Comparison of ENCODE assay signal across 8 cellular contexts in the genomic region with DNA sequence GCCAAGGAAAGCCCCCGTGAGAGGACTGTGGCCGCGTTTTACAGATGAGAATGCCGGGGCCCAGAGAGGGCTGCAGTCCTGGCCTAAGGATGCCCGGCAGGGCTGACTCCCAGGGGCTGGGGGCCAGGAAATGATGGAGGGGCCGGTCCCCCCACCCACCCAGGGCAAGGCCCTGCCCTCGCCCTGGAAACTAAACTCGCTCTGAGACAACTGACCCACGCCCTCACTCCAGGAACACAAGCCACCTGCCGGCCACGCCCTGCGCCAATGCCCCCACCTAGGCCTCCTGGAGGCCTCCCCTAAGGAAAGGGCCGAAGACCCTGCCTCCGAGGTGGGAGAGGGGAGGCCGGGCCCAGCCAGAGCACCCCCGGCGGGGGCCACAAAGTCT. TPM values are rescaled to one million over a fixed set of nuclear protein-coding genes. Genes with fewer than 3 reads are reported as not detected.
A peak's percentile ranks its signal among the peaks of the same experiment; 100 is the strongest.
DNase-seq lines count a peak whose midpoint lies in the region; ATAC-seq, FAIRE-seq and TF ChIP-seq lines count a peak whose summit lies in the region.

No MANE protein-coding gene starts in this region.

- peaks cover 5% of the 10 kb centered on the region for H3K36me3 Mint-ChIP-seq in astrocyte (ENCODE audit: low read depth, unreplicated experiment)

- H4K20me1 ChIP-seq in astrocyte (ENCODE audit: insufficient read depth, low read length) = peaks cover 97% of the 10 kb centered on the region

- H3K4me3 ChIP-seq in astrocyte (ENCODE audit: insufficient read depth, low read depth, low read length) (no peak overlapping the region), liver (ENCODE audit: low read depth in 1 of 3, low read length in 3 of 3) (peak overlapping the region in 1 of 3 donors; percentile 8), subcutaneous abdominal adipose tissue (ENCODE audit: low read depth in 1 of 5, low read length in 5 of 5) (peak overlapping the region in 3 of 5 donors; percentile 26 to 45 (median 40))

- no peak overlapping the region for H3K27ac Mint-ChIP-seq in astrocyte (ENCODE audit: unreplicated experiment)

- peaks cover 44% of the 10 kb centered on the region for H3K4me1 ChIP-seq in astrocyte (ENCODE audit: insufficient read depth, low read length)
- peaks cover 42 to 70% (median 54%) of the 10 kb centered on the region in 4 donors for H3K4me1 ChIP-seq in liver (ENCODE audit: control insufficient read depth in 4 of 4, insufficient read depth in 4 of 4, low read length in 3 of 4)
- peaks cover 17 to 80% (median 75%) of the 10 kb centered on the region in 5 donors for H3K4me1 ChIP-seq in subcutaneous abdominal adipose tissue (ENCODE audit: control insufficient read depth in 5 of 5, insufficient read depth in 5 of 5, low read length in 5 of 5)

- DNase-seq in astrocyte (ENCODE audit: low read depth) (no peak), superior temporal gyrus (ENCODE audit: extremely low spot score) (no peak), GF-D8 (lab: John Stamatoyannopoulos, UW) (no peak)

- H3K9me3 ChIP-seq in astrocyte (ENCODE audit: insufficient read depth, low read depth, low read length) (no peaks in the 10 kb centered on the region), liver (ENCODE audit: control insufficient read depth in 4 of 4, low read length in 3 of 4) (no peaks in the 10 kb centered on the region), subcutaneous abdominal adipose tissue (ENCODE audit: control insufficient read depth in 5 of 5, low read length in 5 of 5) (no peaks in the 10 kb centered on the region)

- ATAC-seq in HG03175 (IDR thresholded peaks at IDR 0.05; ENCODE audit: unreplicated experiment) = peak; percentile 7
- no peak for ATAC-seq in HG03196 (IDR thresholded peaks at IDR 0.05; ENCODE audit: unreplicated experiment)
- no peak for ATAC-seq in HG03342 (IDR thresholded peaks at IDR 0.05; ENCODE audit: unreplicated experiment)

- no peak overlapping the region for H3K4me3 Mint-ChIP-seq in astrocyte (ENCODE audit: unreplicated experiment)

- FAIRE-seq in astrocyte (lab: Jason Lieb, UNC) = no peak

- no peak overlapping the region for H2AFZ ChIP-seq in astrocyte (ENCODE audit: low read depth, low read length)

- H3K9me3 Mint-ChIP-seq in astrocyte (ENCODE audit: unreplicated experiment) = no peaks in the 10 kb centered on the region

- peak overlapping the region; percentile 78 for H3K4me2 ChIP-seq in astrocyte (ENCODE audit: low read length)

- H3K9ac ChIP-seq in astrocyte (ENCODE audit: low read length) = peak overlapping the region; percentile 80
- no peak overlapping the region for H3K9ac ChIP-seq in liver (ENCODE audit: low read depth in 1 of 2, low read length in 2 of 2)
- H3K9ac ChIP-seq in subcutaneous abdominal adipose tissue (ENCODE audit: low read length in 5 of 5) = peak overlapping the region in 4 of 5 donors; percentile 83 to 90 (median 88)

- WGBS in liver = 58% methylated on average over 17 of the region's 17 CpGs

- peaks cover 97% of the 10 kb centered on the region for H3K79me2 ChIP-seq in astrocyte (ENCODE audit: insufficient read depth, low read length)

- no peaks in the 10 kb centered on the region for H3K27me3 Mint-ChIP-seq in astrocyte (ENCODE audit: low read depth, unreplicated experiment)

- H3K27me3 ChIP-seq in astrocyte (ENCODE audit: insufficient read depth, low read length) = no peaks in the 10 kb centered on the region
- no peaks in the 10 kb centered on the region for H3K27me3 ChIP-seq in liver (ENCODE audit: control insufficient read depth in 4 of 4, insufficient read depth in 4 of 4, low read length in 3 of 4)
- no peaks in the 10 kb centered on the region for H3K27me3 ChIP-seq in subcutaneous abdominal adipose tissue (ENCODE audit: control insufficient read depth in 5 of 5, insufficient read depth in 4 of 5, low read length in 5 of 5)

- TF ChIP-seq RAD21 in liver (IDR thresholded peaks at IDR 0.05) = no peak

- peak overlapping the region; percentile 68 for H3K27ac ChIP-seq in astrocyte (ENCODE audit: low read depth, low read length)
- H3K27ac ChIP-seq in liver (ENCODE audit: low read depth in 1 of 2, low read length in 2 of 2) = peak overlapping the region; percentile 86 to 94
- peak overlapping the region; percentile 98 for H3K27ac ChIP-seq in subcutaneous abdominal adipose tissue (ENCODE audit: low read depth, low read length)

- TF ChIP-seq CTCF in astrocyte (IDR thresholded peaks at IDR 0.05; ENCODE audit: insufficient read depth, low read depth, low read length) = no peak
- no peak for TF ChIP-seq CTCF in liver (IDR thresholded peaks at IDR 0.05; ENCODE audit: low read depth, low read length, missing input control)

- no peaks in the 10 kb centered on the region for H3K36me3 ChIP-seq in astrocyte (ENCODE audit: insufficient read depth, low read length)
- peaks cover 0 to 11% (median 6%) of the 10 kb centered on the region in 4 donors for H3K36me3 ChIP-seq in liver (ENCODE audit: control insufficient read depth in 4 of 4, insufficient read depth in 3 of 4, low read depth in 1 of 4, low read length in 3 of 4)
- H3K36me3 ChIP-seq in subcutaneous abdominal adipose tissue (ENCODE audit: control insufficient read depth in 5 of 5, insufficient read depth in 5 of 5, low read length in 5 of 5) = peaks cover 0 to 21% (median 14%) of the 10 kb centered on the region in 5 donors

- H3K4me1 Mint-ChIP-seq in astrocyte (ENCODE audit: low read depth, unreplicated experiment) = peaks cover 9% of the 10 kb centered on the region

TF ChIP-seq in liver, 16 proteins besides CTCF, POLR2A, EP300 and RAD21:
- no peak for TF ChIP-seq GABPA (IDR thresholded peaks at IDR 0.05 in 1 of 2, conservative IDR thresholded peaks at IDR 0.05 in 1 of 2)
- no peak for TF ChIP-seq ATF3 (IDR thresholded peaks at IDR 0.05)
- TF ChIP-seq FOXA2 (IDR thresholded peaks at IDR 0.05) = no peak
- no peak for TF ChIP-seq RXRA (IDR thresholded peaks at IDR 0.05)
- no peak for TF ChIP-seq ZBTB33 (IDR thresholded peaks at IDR 0.05)
- TF ChIP-seq JUND (IDR thresholded peaks at IDR 0.05) = no peak
- TF ChIP-seq NR2F2 (IDR thresholded peaks at IDR 0.05) = no peak
- TF ChIP-seq MAX (IDR thresholded peaks at IDR 0.05) = no peak
- TF ChIP-seq TAF1 (conservative IDR thresholded peaks at IDR 0.05) = no peak
- no peak for TF ChIP-seq FOXA1 (IDR thresholded peaks at IDR 0.05)
- no peak for TF ChIP-seq HNF4G (IDR thresholded peaks at IDR 0.05)
- no peak for TF ChIP-seq EGR1 (IDR thresholded peaks at IDR 0.05; ENCODE audit: low read depth in 2 of 2)
- TF ChIP-seq HNF4A (conservative IDR thresholded peaks at IDR 0.05) = no peak
- no peak for TF ChIP-seq REST (IDR thresholded peaks at IDR 0.05)
- no peak for TF ChIP-seq SP1 (IDR thresholded peaks at IDR 0.05)
- no peak for TF ChIP-seq YY1 (IDR thresholded peaks at IDR 0.05)

RNA-seq across cellular contexts. Expression of gene ZBTB7A, which starts 7.2 kb away (rescaled TPM):
- 24.3 and 26.9 TPM in 2 replicates for total RNA-seq in astrocyte
- 10 to 100 TPM; 23.6 to 28.9 TPM for total RNA-seq in liver
- polyA plus RNA-seq in liver = 10 to 100 TPM in 1 of 2 donors, 1 to 10 TPM in 1; 2.9 to 11.7 TPM

RNA-seq across cellular contexts. Expression of gene PIAS4, which starts 52.0 kb away (rescaled TPM):
- total RNA-seq in astrocyte (26.0 and 26.4 TPM in 2 replicates), liver (10 to 100 TPM; 10.8 to 14.1 TPM)
- polyA plus RNA-seq in liver = 10 to 100 TPM in 1 of 2 donors, 1 to 10 TPM in 1; 5.6 to 10.4 TPM

Comparison
In these comparisons a context has a peak if more than half of its experiments do, and no peak if none do; other contexts are left out.
1. H3K9ac ChIP-seq: peak in astrocyte (single experiment) and subcutaneous abdominal adipose tissue (4 of 5); none in liver (0 of 2).
2. Peak in every context shown above with its lines, with median percentiles within 50 percentile points of each other: H3K27ac ChIP-seq.